In the genomic region with DNA sequence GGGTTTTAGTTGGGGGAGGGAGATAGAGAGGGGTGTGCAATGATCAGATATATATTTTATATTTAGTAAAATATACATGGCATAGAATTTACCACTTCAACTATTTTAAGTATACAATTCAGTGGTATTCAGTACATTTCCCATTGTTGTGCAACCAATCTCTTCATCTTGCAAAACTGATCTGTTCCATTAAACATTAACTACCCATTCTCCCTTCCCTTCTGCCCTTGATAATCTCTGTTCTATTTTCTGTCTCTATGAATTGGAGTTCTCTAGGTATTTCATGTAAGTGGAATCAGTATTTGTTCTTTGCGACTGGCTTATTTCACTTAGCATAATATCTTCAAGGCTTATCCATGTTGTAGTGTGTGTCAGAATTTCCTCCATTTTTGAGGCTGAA, we compare ENCODE assay signal across 22 cellular contexts. TPM values are rescaled to one million over a fixed set of nuclear protein-coding genes. Genes with fewer than 3 reads are reported as not detected.
DNase-seq lines count a peak whose midpoint lies in the region; ATAC-seq, FAIRE-seq and TF ChIP-seq lines count a peak whose summit lies in the region.
"Had no signal": no experiment of that assay in that cellular context is flagged by ENCODE, and none has a peak within 500 bp of the region (broad histone marks: within the 10 kb centered on the region; RNA-seq: fewer than 3 reads in every experiment).

No MANE protein-coding gene starts in this region.

- POLR2A ChIA-PET in A549 (lab: Yijun Ruan, JAX) (no interaction called here), A673 (lab: Charles Lee; ENCODE audit: low non-redundant PET) (no interaction called here)

- H3K27me3 ChIP-seq in GM23248 (replicated peaks; ENCODE audit: insufficient read depth) (no peaks in the 10 kb centered on the region), osteoblast (ENCODE audit: insufficient read depth, low read length) (no peaks in the 10 kb centered on the region), A673 (replicated peaks; ENCODE audit: insufficient read depth, low read depth, low read length, poor library complexity) (no peaks in the 10 kb centered on the region)

- WGBS in A549 (ENCODE audit: missing lambda C conversion rate) = 94% methylated on average over 1 of the region's 1 CpG
- 100% methylated on average over 1 of the region's 1 CpG for WGBS in GM23248 (ENCODE audit: low coverage in 1 of 2, low lambda C conversion rate in 2 of 2, missing lambda C conversion rate in 2 of 2), 2 experiments

- TF ChIP-seq POLR2A in A549 (IDR thresholded peaks at IDR 0.05; ENCODE audit: low read length) = no peak

- ATAC-seq in A549 (no peak), Right ventricle myocardium superior (ENCODE audit: poor library complexity) (no peak)

- no peak for TF ChIP-seq RAD21 in A549 (conservative IDR thresholded peaks at IDR 0.05 in 1 of 2, IDR thresholded peaks at IDR 0.05 in 1 of 2)

- TF ChIP-seq EP300 in A549 (IDR thresholded peaks at IDR 0.05) = no peak

- TF ChIP-seq CTCF in A549 (IDR thresholded peaks at IDR 0.05) = no peak
- no peak for TF ChIP-seq CTCF in osteoblast (IDR thresholded peaks at IDR 0.05; ENCODE audit: extremely low read depth, low read depth, low read length)
- no peak for TF ChIP-seq CTCF in A673 (conservative IDR thresholded peaks at IDR 0.05; ENCODE audit: low read depth, low read length)

- in situ Hi-C loops in GM23248 (cut with MboI) = no loop called here

- CTCF ChIA-PET in A549 (lab: Yijun Ruan, JAX) = interaction anchor here (1.2 to 1.3 kb wide), 3 partner anchors 9 to 144 kb away, joined by 3 to 5 read pairs (median 3); no protein-coding TSS in a partner anchor
- CTCF ChIA-PET in A673 (lab: Charles Lee) = no interaction called here

- DNase-seq in A549 (ENCODE audit: low read depth in 1 of 2, low spot score in 1 of 2) (no peak), GM23248 (peak; percentile 27), kidney glomerular epithelial cell (lab: John Stamatoyannopoulos, UW) (peak; percentile 42), osteoblast (ENCODE audit: insufficient read length, low spot score, missing footprints) (peak; percentile 11), NCI-H146 (lab: John Stamatoyannopoulos, UW) (no peak), NOMO-1 (lab: John Stamatoyannopoulos, UW; ENCODE audit: unreplicated experiment in 2 of 2) (no peak), Right ventricle myocardium superior (no peak), A673 (ENCODE audit: low spot score) (no peak)
- DNase-seq: CD4-positive, CD25-positive, alpha-beta regulatory T cell; COR-L47; GOT3; NCI-H1092 treated with DMSO at 0.1 percent for 48 hours; NCI-H1436 treated with DMSO at 0.1 percent for 48 hours; NCI-H2029 treated with DMSO at 0.1 percent for 48 hours; NCI-H226; NCI-H510A treated with DMSO at 0.1 percent for 48 hours; NCI-H774; NK-92 treated with Interleukin-12 subunit alpha and Interleukin-12 subunit beta, amount 100 ng/mL, for 24 hours had no signal

- intact Hi-C loops in Right ventricle myocardium superior (cut with DNase I) (loop anchor here (10.0 kb wide), 1 partner anchor 107 kb away; no protein-coding TSS in a partner anchor), A673 (cut with micrococcal nuclease; ENCODE audit: unreplicated experiment) (no loop called here)

- H3K4me1 ChIP-seq in A549 (peaks cover 60% of the 10 kb centered on the region), GM23248 (ENCODE audit: insufficient read depth) (peaks cover 25% of the 10 kb centered on the region), osteoblast (ENCODE audit: insufficient read depth, low read length) (peaks cover 4% of the 10 kb centered on the region), A673 (ENCODE audit: insufficient read depth, low read length, poor library complexity, severe bottlenecking) (no peaks in the 10 kb centered on the region)

- no peaks in the 10 kb centered on the region for H3K9me2 ChIP-seq in GM23248 (ENCODE audit: insufficient read depth)

- H3K9me3 ChIP-seq in A549 (0 out of 3 replicates have a peak, but pooled peaks cover 3% of the 10 kb centered on the region), GM23248 (ENCODE audit: low read depth) (no peaks in the 10 kb centered on the region), osteoblast (ENCODE audit: low read depth, low read length) (no peaks in the 10 kb centered on the region), A673 (ENCODE audit: low read depth, low read length, poor library complexity, severe bottlenecking) (peaks cover 7% of the 10 kb centered on the region)

- peak; percentile 61 for FAIRE-seq in A549 (lab: Jason Lieb, UNC)
- FAIRE-seq: A204.1, G401.6, GM12892 had no signal

- H3K4me2 ChIP-seq in A549 (peak overlapping the region; percentile 44; the same call in 2 of the 3 replicates), GM23248 (ENCODE audit: unreplicated experiment) (no peak overlapping the region), osteoblast (ENCODE audit: insufficient read depth, low read length) (no peak overlapping the region)
- H3K4me2 ChIP-seq: KMS-11 had no signal

- H3K79me2 ChIP-seq in GM23248 (ENCODE audit: insufficient read depth) (no peaks in the 10 kb centered on the region), osteoblast (ENCODE audit: insufficient read depth, low read length) (no peaks in the 10 kb centered on the region)

- peaks cover 98% of the 10 kb centered on the region for H3F3A ChIP-seq in GM23248 (ENCODE audit: insufficient read depth)

- BruUV-seq in A673 (replicated peaks; lab: Mats Ljungman, UMichigan) = no TSS peak

- H3K4me3 ChIP-seq in A549 (no peak overlapping the region), GM23248 (no peak overlapping the region), osteoblast (ENCODE audit: insufficient read depth, low read length) (no peak overlapping the region), A673 (ENCODE audit: low read depth, low read length, poor library complexity, severe bottlenecking) (no peak overlapping the region)

- peaks cover 40% of the 10 kb centered on the region for H3K36me3 ChIP-seq in GM23248 (ENCODE audit: low read depth)
- H3K36me3 ChIP-seq in osteoblast (ENCODE audit: insufficient read depth, low read length) = peaks cover 56% of the 10 kb centered on the region
- H3K36me3 ChIP-seq in A673 (ENCODE audit: insufficient read depth, low read length, poor library complexity, severe bottlenecking) = no peaks in the 10 kb centered on the region

- H2AFZ ChIP-seq in GM23248 (no peak overlapping the region), osteoblast (ENCODE audit: low read length) (no peak overlapping the region)

- H3K27ac ChIP-seq in A549 (peak overlapping the region; percentile 65 to 86), GM23248 (peak overlapping the region; percentile 92), osteoblast (ENCODE audit: low read depth, low read length) (no peak overlapping the region), A673 (ENCODE audit: low read depth, low read length, poor library complexity, severe bottlenecking) (no peak overlapping the region)
- H3K27ac ChIP-seq: KMS-11 had no signal

- H4K20me1 ChIP-seq in GM23248 (ENCODE audit: insufficient read depth) (no peaks in the 10 kb centered on the region), osteoblast (ENCODE audit: insufficient read depth, low read length) (peaks cover 3% of the 10 kb centered on the region)

- H3K9ac ChIP-seq in GM23248 = peak overlapping the region; percentile 26; the same call in 1 of the 2 replicates
- H3K9ac ChIP-seq: KMS-11 had no signal

TF ChIP-seq in A549, 52 proteins besides CTCF, POLR2A, EP300 and RAD21:
- no peak for TF ChIP-seq FOXS1 (CRISPR knock-in tag; IDR thresholded peaks at IDR 0.05)
- peak; percentile 87 to 88 for TF ChIP-seq CEBPB (IDR thresholded peaks at IDR 0.05)
- peak; percentile 66; the same call in 1 of the 2 replicates for TF ChIP-seq HES2 (IDR thresholded peaks at IDR 0.05)
- 0 out of 2 replicates have a peak, but pooled peaks have one; percentile 57 for TF ChIP-seq FOSB (CRISPR knock-in tag; IDR thresholded peaks at IDR 0.05)

RNA-seq across cellular contexts. Expression of gene TGFBI, which starts 38.6 kb away (rescaled TPM):
- 1,135 and 1,466 TPM in 2 replicates for polyA plus RNA-seq in A549 (2011; rRNA removed)
- polyA plus RNA-seq in A549 (2012; cell fraction: cytosol; rRNA removed) = 661 and 843 TPM in 2 replicates
- polyA plus RNA-seq in A549 (2012; cell fraction: nucleus; rRNA removed) = 1,811 and 1,913 TPM in 2 replicates
- 1,411 to 1,859 TPM (median 1,765 TPM) in 3 replicates for polyA plus RNA-seq in A549 (2017; fragmentation: RNase III; extraction: RNeasy Plus Mini Kit Qiagen cat#74134 plus additional on column Dnase treatment)
- 1,411 and 1,484 TPM in 2 replicates for polyA minus RNA-seq in A549 (2011; rRNA and poly(A)+ RNA removed)
- total RNA-seq in GM23248 (2014; rRNA removed; shearing (Covaris generic)) = 7,109 and 7,351 TPM in 2 replicates
- 7,159 and 7,358 TPM in 2 replicates for polyA plus RNA-seq in GM23248 (2016; fragmentation: Nextera tagmentation; extraction: Ambion mirVana)
- 1,700 and 2,120 TPM in 2 replicates for total RNA-seq in osteoblast
- total RNA-seq in Right ventricle myocardium superior = 49.9 TPM
- 108 and 115 TPM in 2 replicates for total RNA-seq in A673 (2021)

Comparison
In these comparisons a context has a peak if more than half of its experiments do, and no peak if none do; other contexts are left out.
1. DNase-seq: peak in GM23248 (single experiment), kidney glomerular epithelial cell (single experiment) and osteoblast (single experiment); none in A549 (0 of 2), NCI-H146 (single experiment), NOMO-1 (0 of 2), Right ventricle myocardium superior (single experiment) and A673 (single experiment).
2. H3K27ac ChIP-seq: peak in A549 (2 of 2) and GM23248 (single experiment); none in osteoblast (single experiment) and A673 (single experiment).
3. RNA of gene TGFBI, which starts 38.6 kb away (total RNA-seq): 7,109 to 7,351 TPM in GM23248 and 1,700 to 2,120 TPM in osteoblast; 108 to 115 TPM in A673 and 49.9 TPM in Right ventricle myocardium superior (single experiment); every median in the first group is over 10 times any median in the second.